Comparison of ENCODE assay signal across 15 cellular contexts in genomic region chr4:25500626-25501318, GRCh38.
DNase-seq lines count a peak whose midpoint lies in the region; ATAC-seq, FAIRE-seq and TF ChIP-seq lines count a peak whose summit lies in the region.
"Had no signal": no experiment of that assay in that cellular context is flagged by ENCODE, and none has a peak within 500 bp of the region (broad histone marks: within the 10 kb centered on the region; RNA-seq: fewer than 3 reads in every experiment).

No MANE protein-coding gene starts in this region.

- ATAC-seq in PC-3 (no peak; the same call in 1 of the 2 replicates), HG02678 (IDR thresholded peaks at IDR 0.05; ENCODE audit: unreplicated experiment) (no peak), GM18861 (IDR thresholded peaks at IDR 0.05; ENCODE audit: unreplicated experiment) (no peak)
- ATAC-seq: mucosa of descending colon had no signal

- H3K4me1 ChIP-seq in PC-3 (ENCODE audit: insufficient read depth, low read length), result no peaks in the 10 kb centered on the region
- H3K4me1 ChIP-seq: thyroid gland had no signal

- no peak overlapping the region for H3K27ac ChIP-seq in PC-3 (ENCODE audit: low read length)
- H3K27ac ChIP-seq: thyroid gland, VCaP had no signal

- no peaks in the 10 kb centered on the region for H3K36me3 ChIP-seq in bronchial epithelial cell (ENCODE audit: control insufficient read depth, insufficient read depth, low read length)
- H3K36me3 ChIP-seq in PC-3 (ENCODE audit: low read depth, low read length), result no peaks in the 10 kb centered on the region
- H3K36me3 ChIP-seq: thyroid gland had no signal

- H3K4me2 ChIP-seq in PC-3 (ENCODE audit: low read length), result no peak overlapping the region

- H2AFZ ChIP-seq in PC-3 (ENCODE audit: low read length), result no peak overlapping the region

- DNase-seq in D341Med (ENCODE audit: low spot score) (peak; percentile 59), NCI-H146 treated with DMSO at 0.1 percent for 48 hours (lab: John Stamatoyannopoulos, UW; ENCODE audit: unreplicated experiment) (peak; percentile 71), NCI-H510A (lab: John Stamatoyannopoulos, UW) (peak; percentile 75), bronchial epithelial cell (ENCODE audit: low read depth) (no peak), PC-3 (no peak), amniotic stem cell (lab: John Stamatoyannopoulos, UW) (no peak)
- DNase-seq: ACHN; activated naive CD4-positive, alpha-beta T cell treated with Interleukin-2 at 50 U/mL for 16 hours; mucosa of descending colon; NCI-H1436; stimulated activated CD4-positive, alpha-beta T cell treated with anti-CD3 and anti-CD28 coated beads, Interleukin-15, amount 100 ng/mL, for 24 hours; thyroid gland had no signal

- CTCF ChIA-PET in PC-3 (lab: Charles Lee), result interaction anchor here (0.6 kb wide), 1 partner anchor 168 kb away, joined by 6 read pairs; no protein-coding TSS in a partner anchor

- POLR2A ChIA-PET in PC-3 (lab: Charles Lee; ENCODE audit: unreplicated experiment), result no interaction called here

- no peak overlapping the region for H3K9ac ChIP-seq in PC-3 (ENCODE audit: low read length)

- H3F3A ChIP-seq in PC-3 (ENCODE audit: low read length, unreplicated experiment), result no peaks in the 10 kb centered on the region

- no peaks in the 10 kb centered on the region for H3K79me2 ChIP-seq in PC-3 (ENCODE audit: low read length)

- no peak for TF ChIP-seq CTCF in bronchial epithelial cell (IDR thresholded peaks at IDR 0.05; ENCODE audit: insufficient read depth, low read length, severe bottlenecking)
- no peak for TF ChIP-seq CTCF in PC-3 (conservative IDR thresholded peaks at IDR 0.05; ENCODE audit: low read depth, low read length)

- FAIRE-seq in bronchial epithelial cell (lab: Jason Lieb, UNC), result peak; percentile 73

- intact Hi-C loops in PC-3 (cut with micrococcal nuclease), result no loop called here

- H3K9me3 ChIP-seq in PC-3 (ENCODE audit: low read length), result no peaks in the 10 kb centered on the region
- H3K9me3 ChIP-seq: mucosa of descending colon, thyroid gland had no signal

- peaks cover 2% of the 10 kb centered on the region for H3K27me3 ChIP-seq in bronchial epithelial cell (ENCODE audit: control insufficient read depth, insufficient read depth, low read length)
- no peaks in the 10 kb centered on the region for H3K27me3 ChIP-seq in PC-3 (ENCODE audit: low read length)
- H3K27me3 ChIP-seq: thyroid gland had no signal

- H3K9me2 ChIP-seq in PC-3 (replicated peaks; ENCODE audit: low read length), result no peaks in the 10 kb centered on the region

- H4K20me1 ChIP-seq in PC-3 (ENCODE audit: low read length), result no peaks in the 10 kb centered on the region

- H3K4me3 ChIP-seq in bronchial epithelial cell (ENCODE audit: low read depth, low read length) (no peak overlapping the region), PC-3 (ENCODE audit: low read length) (no peak overlapping the region)
- H3K4me3 ChIP-seq: mucosa of descending colon, thyroid gland had no signal

- no TSS peak for BruUV-seq in PC-3 (replicated peaks; lab: Mats Ljungman, UMichigan)

Comparison
In these comparisons a context has a peak if more than half of its experiments do, and no peak if none do; other contexts are left out.
1. DNase-seq: peak in D341Med (single experiment), NCI-H146 treated with DMSO at 0.1 percent for 48 hours (single experiment) and NCI-H510A (single experiment); none in bronchial epithelial cell (single experiment), PC-3 (single experiment) and amniotic stem cell (single experiment).